Comparison of ENCODE assay signal across 8 cellular contexts in genomic region chr4:13547563-13548041, GRCh38. TPM values are rescaled to one million over a fixed set of nuclear protein-coding genes. Genes with fewer than 3 reads are reported as not detected.
DNase-seq lines count a peak whose midpoint lies in the region; ATAC-seq and TF ChIP-seq lines count a peak whose summit lies in the region.

No MANE protein-coding gene starts in this region.

- peaks cover 5% of the 10 kb centered on the region for H3K9me3 Mint-ChIP-seq in activated naive CD8-positive, alpha-beta T cell treated with anti-CD3 and anti-CD28 coated beads, Interleukin-2, amount 50 U/mL, for 24 hours
- H3K9me3 Mint-ChIP-seq in HFFc6, result peaks cover 5% of the 10 kb centered on the region; the same call in 1 of the 2 replicates

- peaks cover 74% of the 10 kb centered on the region for H3K27me3 Mint-ChIP-seq in activated naive CD8-positive, alpha-beta T cell treated with anti-CD3 and anti-CD28 coated beads, Interleukin-2, amount 50 U/mL, for 24 hours
- peaks cover 50% of the 10 kb centered on the region for H3K27me3 Mint-ChIP-seq in HFFc6 (ENCODE audit: insufficient read depth)

- no peak overlapping the region for H3K27ac Mint-ChIP-seq in activated naive CD8-positive, alpha-beta T cell treated with anti-CD3 and anti-CD28 coated beads, Interleukin-2, amount 50 U/mL, for 24 hours
- no peak overlapping the region for H3K27ac Mint-ChIP-seq in HFFc6

- H4K20me1 ChIP-seq in KMS-11 (ENCODE audit: insufficient read depth), result no peaks in the 10 kb centered on the region

- TF ChIP-seq POLR2A in tibial nerve (IDR thresholded peaks at IDR 0.05), result no peak

- peaks cover 21% of the 10 kb centered on the region for H3K79me2 ChIP-seq in KMS-11 (ENCODE audit: insufficient read depth, low read depth)

- peaks cover 34% of the 10 kb centered on the region for H3K4me1 Mint-ChIP-seq in activated naive CD8-positive, alpha-beta T cell treated with anti-CD3 and anti-CD28 coated beads, Interleukin-2, amount 50 U/mL, for 24 hours
- peaks cover 29% of the 10 kb centered on the region for H3K4me1 Mint-ChIP-seq in HFFc6 (ENCODE audit: low read depth)

- H2AFZ ChIP-seq in KMS-11 (ENCODE audit: low read depth), result peak overlapping the region; percentile 47

- peak; percentile 17 for DNase-seq in GM03348 (ENCODE audit: low spot score)
- DNase-seq in activated naive CD8-positive, alpha-beta T cell treated with anti-CD3 and anti-CD28 coated beads, Interleukin-2, amount 50 U/mL, for 24 hours, result peak; percentile 43
- no peak for DNase-seq in HFFc6
- no peak for DNase-seq in RKO (ENCODE audit: low spot score)
- DNase-seq in tibial nerve (ENCODE audit: low spot score in 2 of 2), result no peak
- DNase-seq in NCI-H1105 treated with DMSO at 0.1 percent for 48 hours (lab: John Stamatoyannopoulos, UW), result no peak

- H3K27ac ChIP-seq in KMS-11 (peak overlapping the region; percentile 91), muscle layer of colon (ENCODE audit: low read depth, low read length) (peak overlapping the region; percentile 95), tibial nerve (no peak overlapping the region)

- H3K4me3 Mint-ChIP-seq in activated naive CD8-positive, alpha-beta T cell treated with anti-CD3 and anti-CD28 coated beads, Interleukin-2, amount 50 U/mL, for 24 hours, result peak overlapping the region; percentile 79
- H3K4me3 Mint-ChIP-seq in HFFc6, result no peak overlapping the region; the same call in 1 of the 2 replicates

- 3 to 5% methylated on average over 24 to 36 of the region's 50 CpGs for WGBS in tibial nerve, 2 donors

- H3K9me3 ChIP-seq in muscle layer of colon (ENCODE audit: low read length) (no peaks in the 10 kb centered on the region), tibial nerve (peaks cover 0 to 17% (median 0%) of the 10 kb centered on the region in 4 donors)

- peak overlapping the region; percentile 92; the same call in 1 of the 2 replicates for H3K4me2 ChIP-seq in KMS-11

- TF ChIP-seq EP300 in tibial nerve (IDR thresholded peaks at IDR 0.05), result no peak

- H3K27me3 ChIP-seq in KMS-11 (ENCODE audit: insufficient read depth, low read depth), result no peaks in the 10 kb centered on the region
- peaks cover 0 to 13% of the 10 kb centered on the region in 2 donors for H3K27me3 ChIP-seq in muscle layer of colon (ENCODE audit: control insufficient read depth in 1 of 2, insufficient read depth in 2 of 2, low read length in 2 of 2)
- peaks cover 9 to 86% of the 10 kb centered on the region in 2 donors for H3K27me3 ChIP-seq in tibial nerve

- H3K36me3 ChIP-seq in KMS-11 (ENCODE audit: insufficient read depth) (no peaks in the 10 kb centered on the region), muscle layer of colon (ENCODE audit: insufficient read depth, low read length) (no peaks in the 10 kb centered on the region), tibial nerve (no peaks in the 10 kb centered on the region)

- H3K9ac ChIP-seq in KMS-11 (peak overlapping the region; percentile 81), muscle layer of colon (ENCODE audit: low read length) (peak overlapping the region; percentile 41)

- H3K4me1 ChIP-seq in KMS-11 (ENCODE audit: low read depth, poor library complexity, severe bottlenecking), result peaks cover 14% of the 10 kb centered on the region
- H3K4me1 ChIP-seq in muscle layer of colon (ENCODE audit: insufficient read depth, low read length), result peaks cover 27% of the 10 kb centered on the region
- peaks cover 0 to 54% (median 25%) of the 10 kb centered on the region in 4 donors for H3K4me1 ChIP-seq in tibial nerve

- no peak for ATAC-seq in activated naive CD8-positive, alpha-beta T cell treated with anti-CD3 and anti-CD28 coated beads, Interleukin-2, amount 50 U/mL, for 24 hours

- peaks cover 7% of the 10 kb centered on the region for H3K36me3 Mint-ChIP-seq in activated naive CD8-positive, alpha-beta T cell treated with anti-CD3 and anti-CD28 coated beads, Interleukin-2, amount 50 U/mL, for 24 hours (ENCODE audit: low read depth)
- H3K36me3 Mint-ChIP-seq in HFFc6 (ENCODE audit: low read depth), result peaks cover 14% of the 10 kb centered on the region

- TF ChIP-seq CTCF in KMS-11 (conservative IDR thresholded peaks at IDR 0.05; ENCODE audit: low read depth, low read length) (no peak), HFFc6 (IDR thresholded peaks at IDR 0.05) (no peak), tibial nerve (IDR thresholded peaks at IDR 0.05) (no peak)

- no peak overlapping the region for H3K4me3 ChIP-seq in KMS-11 (IDR thresholded peaks at IDR 0.05; ENCODE audit: insufficient read depth, low read depth, low read length)
- peak overlapping the region; percentile 46 to 86 for H3K4me3 ChIP-seq in muscle layer of colon (ENCODE audit: low read depth in 1 of 2, low read length in 2 of 2)
- peak overlapping the region in 2 of 4 donors; percentile 36 to 37 for H3K4me3 ChIP-seq in tibial nerve

RNA-seq across cellular contexts. Expression of gene NKX3-2, which starts 3.3 kb away (rescaled TPM):
- under 1 TPM in 5 of 6 experiments, not detected in 1; 0.07 to 0.17 (median 0.11) TPM for total RNA-seq in HFFc6 (2021; fragmentation: NEBNext Ultra II Directional; extraction: Animal tissue kit (Norgen Biotek cat#: 25700))
- under 1 TPM in 3 of 4 donors, not detected in 1; 0.22 to 0.84 (median 0.30) TPM for total RNA-seq in tibial nerve

Comparison
In these comparisons a context has a peak if more than half of its experiments do, and no peak if none do; other contexts are left out.
1. DNase-seq: peak in GM03348 (single experiment) and activated naive CD8-positive, alpha-beta T cell treated with anti-CD3 and anti-CD28 coated beads, Interleukin-2, amount 50 U/mL, for 24 hours (single experiment); none in HFFc6 (single experiment), RKO (single experiment), tibial nerve (0 of 2) and NCI-H1105 treated with DMSO at 0.1 percent for 48 hours (single experiment).
2. H3K27ac ChIP-seq: peak in KMS-11 (single experiment) and muscle layer of colon (single experiment); none in tibial nerve (0 of 4).